ENCODE assay signal across 30 cellular contexts in genomic region chr14:101282418-101282817, GRCh38.
DNase-seq lines count a peak whose midpoint lies in the region; ATAC-seq, FAIRE-seq and TF ChIP-seq lines count a peak whose summit lies in the region.
"Had no signal": no experiment of that assay in that cellular context is flagged by ENCODE, and none has a peak within 500 bp of the region (broad histone marks: within the 10 kb centered on the region; RNA-seq: fewer than 3 reads in every experiment).

No MANE protein-coding gene starts in this region.

- CTCF ChIA-PET in HepG2 (lab: Yijun Ruan, JAX; ENCODE audit: low intra/inter-chr PET ratio, low total read pairs): no interaction called here
- CTCF ChIA-PET in A549 (lab: Yijun Ruan, JAX): no interaction called here

- H3K36me3 ChIP-seq in HepG2 (replicated peaks in 1 of 2; ENCODE audit: control insufficient read depth in 1 of 2, insufficient read depth in 2 of 2, low read length in 2 of 2) (no peaks in the 10 kb centered on the region), right lobe of liver (no peaks in the 10 kb centered on the region)
- H3K36me3 ChIP-seq: BE2C; BLaER1; BLaER1 treated with 17β-estradiol and CSF1 and Interleukin-3, amounts not matched to agents 10 nM and 100 nM had no signal

- no peak for TF ChIP-seq CTCF in HepG2 (CRISPR knock-in tag; IDR thresholded peaks at IDR 0.05)
- TF ChIP-seq CTCF in right lobe of liver (IDR thresholded peaks at IDR 0.05): no peak
- no peak for TF ChIP-seq CTCF in A549 (IDR thresholded peaks at IDR 0.05)

- no peak for ATAC-seq in HepG2
- ATAC-seq in right lobe of liver: no peak
- no peak for ATAC-seq in A549
- ATAC-seq: CD8-positive, alpha-beta T cell had no signal

- H3K27ac ChIP-seq in HepG2 (ENCODE audit: extremely low read length, insufficient read depth, low read length): no peak overlapping the region
- no peak overlapping the region for H3K27ac ChIP-seq in right lobe of liver
- no peak overlapping the region for H3K27ac ChIP-seq in A549
- H3K27ac ChIP-seq: 22Rv1; BLaER1; BLaER1 treated with 17β-estradiol and CSF1 and Interleukin-3, amounts not matched to agents 10 nM and 100 nM; C4-2B had no signal

- DNase-seq in HepG2 (ENCODE audit: low spot score): no peak
- DNase-seq in right lobe of liver: no peak
- no peak for DNase-seq in A549 (ENCODE audit: low read depth in 1 of 2, low spot score in 1 of 2)
- DNase-seq in activated CD4-positive, alpha-beta T cell treated with anti-CD3 and anti-CD28 coated beads, Interleukin-2, amount 50 U/mL, for 48 hours: no peak
- DNase-seq: 8988T; ACHN; AML-193; BE2C; C1 segment of cervical spinal cord; Caco-2; Calu3; CD4-positive, alpha-beta memory T cell; CD4-positive, alpha-beta T cell; CD4-positive, CD25-positive, alpha-beta regulatory T cell; CD8-positive, alpha-beta memory T cell; CD8-positive, alpha-beta T cell; COR-L47; DMS 273 treated with DMSO at 0.1 percent for 48 hours; DMS153; DMS53; DMS79; DMS79 treated with DMSO at 0.1 percent for 48 hours; DND-41; EL had no signal

- no peaks in the 10 kb centered on the region for H4K20me1 ChIP-seq in HepG2 (ENCODE audit: insufficient read depth, low read length)
- H4K20me1 ChIP-seq: BLaER1 had no signal

- intact Hi-C loops in HepG2 (cut with micrococcal nuclease; ENCODE audit: unreplicated experiment) (no loop called here), right lobe of liver (cut with DNase I) (no loop called here)

- POLR2A ChIA-PET in HepG2 (lab: Yijun Ruan, JAX) (no interaction called here), A549 (lab: Yijun Ruan, JAX) (no interaction called here)

- H3K4me3 ChIP-seq in HepG2 (replicated peaks in 1 of 3; ENCODE audit: insufficient read depth in 1 of 3, low read depth in 2 of 3, low read length in 3 of 3) (no peak overlapping the region), right lobe of liver (no peak overlapping the region), A549 (no peak overlapping the region)
- H3K4me3 ChIP-seq: BLaER1; BLaER1 treated with 17β-estradiol and CSF1 and Interleukin-3, amounts not matched to agents 10 nM and 100 nM had no signal

- H3K27me3 ChIP-seq in HepG2 (ENCODE audit: control insufficient read depth in 1 of 2, insufficient read depth in 2 of 2, low read length in 2 of 2) (no peaks in the 10 kb centered on the region), right lobe of liver (no peaks in the 10 kb centered on the region)
- H3K27me3 ChIP-seq: BE2C, BLaER1 had no signal

- TF ChIP-seq EP300 in HepG2 (IDR thresholded peaks at IDR 0.05; ENCODE audit: low read depth in 2 of 2, low read length in 2 of 2) (no peak), HepG2 (CRISPR knock-in tag; IDR thresholded peaks at IDR 0.05; ENCODE audit: borderline replicate concordance) (no peak), A549 (IDR thresholded peaks at IDR 0.05) (no peak)

- no peaks in the 10 kb centered on the region for H3K79me2 ChIP-seq in HepG2 (ENCODE audit: insufficient read depth, low read length)

- no peak for FAIRE-seq in HepG2 (lab: Jason Lieb, UNC)
- FAIRE-seq in A549 (lab: Jason Lieb, UNC): no peak
- FAIRE-seq: A204.1, D721Med had no signal

- no peak overlapping the region for H2AFZ ChIP-seq in HepG2 (ENCODE audit: low read length)

- in situ Hi-C loops in HepG2 (cut with HindIII; ENCODE audit: extremely low pct_ligation_motif_present, low pct_unique_long_range_greater_than_20kb): no loop called here

- 91% methylated on average over 3 of the region's 3 CpGs for WGBS in HepG2 (ENCODE audit: low lambda C conversion rate)
- WGBS in right lobe of liver (ENCODE audit: insufficient coverage, low coverage, low lambda C conversion rate, missing lambda C conversion rate): 61% methylated on average over 3 of the region's 3 CpGs
- 52% methylated on average over 3 of the region's 3 CpGs for WGBS in A549 (ENCODE audit: missing lambda C conversion rate)

- no peaks in the 10 kb centered on the region for H3K9me3 ChIP-seq in HepG2 (ENCODE audit: low read length)
- no peaks in the 10 kb centered on the region for H3K9me3 ChIP-seq in right lobe of liver
- peaks cover 6% of the 10 kb centered on the region; the same call in 1 of the 3 replicates for H3K9me3 ChIP-seq in A549
- H3K9me3 ChIP-seq: BE2C, BLaER1, Caco-2 had no signal

- H3K4me1 ChIP-seq in HepG2 (ENCODE audit: insufficient read depth, low read length) (peaks cover 35% of the 10 kb centered on the region), right lobe of liver (no peaks in the 10 kb centered on the region), A549 (no peaks in the 10 kb centered on the region)
- H3K4me1 ChIP-seq: BE2C, Caco-2 had no signal

- TF ChIP-seq RAD21 in HepG2 (CRISPR knock-in tag; IDR thresholded peaks at IDR 0.05) (no peak), A549 (conservative IDR thresholded peaks at IDR 0.05 in 1 of 2, IDR thresholded peaks at IDR 0.05 in 1 of 2) (no peak)

- H3K9ac ChIP-seq in HepG2 (ENCODE audit: insufficient read depth, low read depth, low read length): no peak overlapping the region
- H3K9ac ChIP-seq: BLaER1; BLaER1 treated with 17β-estradiol and CSF1 and Interleukin-3, amounts not matched to agents 10 nM and 100 nM had no signal

- H3K4me2 ChIP-seq in HepG2 (ENCODE audit: low read depth, low read length) (no peak overlapping the region), A549 (no peak overlapping the region)
- H3K4me2 ChIP-seq: BLaER1; BLaER1 treated with 17β-estradiol and CSF1 and Interleukin-3, amounts not matched to agents 10 nM and 100 nM had no signal

- no TSS peak for BruUV-seq in HepG2 (replicated peaks; lab: Mats Ljungman, UMichigan)

- no peak for TF ChIP-seq POLR2A in HepG2 (IDR thresholded peaks at IDR 0.05; ENCODE audit: insufficient read depth in 1 of 2, low read depth in 2 of 2, low read length in 2 of 2)
- no peak for TF ChIP-seq POLR2A in right lobe of liver (IDR thresholded peaks at IDR 0.05)
- no peak for TF ChIP-seq POLR2A in A549 (IDR thresholded peaks at IDR 0.05; ENCODE audit: low read length)

TF ChIP-seq in HepG2, 621 proteins besides CTCF, POLR2A, EP300 and RAD21:
- TF ChIP-seq NFIC (IDR thresholded peaks at IDR 0.05; ENCODE audit: low read length) (no peak), ZNF7 (CRISPR knock-in tag; IDR thresholded peaks at IDR 0.05) (peak; percentile 98)

TF ChIP-seq in A549, 52 proteins besides CTCF, POLR2A, EP300 and RAD21:
- TF ChIP-seq ZFP36 (IDR thresholded peaks at IDR 0.05; ENCODE audit: borderline replicate concordance, partially characterized antibody): peak; percentile 53
- no peak for TF ChIP-seq MAFK (IDR thresholded peaks at IDR 0.05; ENCODE audit: partially characterized antibody)

Comparison
In these comparisons a context has a peak if more than half of its experiments do, and no peak if none do; other contexts are left out.
1. Of the 38 proteins assayed by ChIP-seq in both HepG2 and A549: peak only in HepG2: none; only in A549: ZFP36; in both: none; in neither: 37.